ENCODE assay signal across 8 cellular contexts in the genomic region with DNA sequence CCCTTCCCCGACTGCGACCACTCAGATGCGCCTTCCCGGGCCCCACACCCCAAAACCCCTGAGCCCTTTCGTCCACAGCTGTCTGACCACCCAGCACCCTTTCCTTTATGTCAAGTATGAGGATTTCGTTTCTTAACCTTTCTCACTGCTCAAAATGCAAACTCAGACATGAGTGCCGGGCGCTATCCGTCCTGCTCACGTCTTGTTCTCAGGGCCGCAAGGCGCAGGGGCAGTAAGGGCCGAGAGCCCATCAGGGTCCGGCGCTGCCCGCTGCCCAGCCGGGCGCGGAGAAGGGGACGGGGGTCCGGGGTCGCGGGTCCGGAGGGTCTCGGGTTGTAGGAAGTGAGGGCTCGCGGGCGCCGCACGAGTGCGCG. TPM values are rescaled to one million over a fixed set of nuclear protein-coding genes. Genes with fewer than 3 reads are reported as not detected.
DNase-seq lines count a peak whose midpoint lies in the region; ATAC-seq and TF ChIP-seq lines count a peak whose summit lies in the region.

No MANE protein-coding gene starts in this region.

- TF ChIP-seq CTCF in A673 (conservative IDR thresholded peaks at IDR 0.05; ENCODE audit: low read depth, low read length) (no peak), foreskin fibroblast (IDR thresholded peaks at IDR 0.05; ENCODE audit: low read depth, low read length) (no peak), gastrocnemius medialis (IDR thresholded peaks at IDR 0.05 in 4 of 5, conservative IDR thresholded peaks at IDR 0.05 in 1 of 5) (no peak)

- H3K36me3 ChIP-seq in A673 (ENCODE audit: insufficient read depth, low read length, poor library complexity, severe bottlenecking), result peaks cover 42% of the 10 kb centered on the region
- H3K36me3 ChIP-seq in SK-N-MC (ENCODE audit: insufficient read depth, low read length), result peaks cover 54% of the 10 kb centered on the region
- H3K36me3 ChIP-seq in gastrocnemius medialis, result peaks cover 0 to 22% of the 10 kb centered on the region in 2 donors

- in situ Hi-C loops in gastrocnemius medialis (cut with MboI; ENCODE audit: low sequenced_read_pairs in 4 of 4), result no loop called here

- DNase-seq in A673 (ENCODE audit: low spot score) (no peak), SK-N-MC (ENCODE audit: low read depth, low spot score) (no peak), foreskin fibroblast (peak in 1 of 2 donors; percentile 12), gastrocnemius medialis (peak in 1 of 2 donors; percentile 14), posterior vena cava (ENCODE audit: low spot score) (no peak), SHP77 (lab: John Stamatoyannopoulos, UW) (no peak)

- no peaks in the 10 kb centered on the region for H3K27me3 ChIP-seq in A673 (replicated peaks; ENCODE audit: insufficient read depth, low read depth, low read length, poor library complexity)
- H3K27me3 ChIP-seq in gastrocnemius medialis, result no peaks in the 10 kb centered on the region

- BruUV-seq in A673 (replicated peaks; lab: Mats Ljungman, UMichigan), result no TSS peak

- CTCF ChIA-PET in A673 (lab: Charles Lee), result no interaction called here

- ATAC-seq in GM19395 (IDR thresholded peaks at IDR 0.05; ENCODE audit: unreplicated experiment) (peak; percentile 27), gastrocnemius medialis (peak in 1 of 2 donors; percentile 23), GM19324 (IDR thresholded peaks at IDR 0.05; ENCODE audit: low FRiP score, unreplicated experiment) (no peak)

- H3K27ac ChIP-seq in A673 (ENCODE audit: low read depth, low read length, poor library complexity, severe bottlenecking), result peak overlapping the region; percentile 97
- 0 out of 2 replicates have a peak overlapping the region, but pooled peaks have one; percentile 28 for H3K27ac ChIP-seq in SK-N-MC
- peak overlapping the region; percentile 93 to 98 (median 96) for H3K27ac ChIP-seq in gastrocnemius medialis

- TF ChIP-seq POLR2A in gastrocnemius medialis (IDR thresholded peaks at IDR 0.05), result no peak

- peak overlapping the region; percentile 99 for H3K9ac ChIP-seq in SK-N-MC (ENCODE audit: insufficient read length)

- H3K9me3 ChIP-seq in A673 (ENCODE audit: low read depth, low read length, poor library complexity, severe bottlenecking) (peaks cover 35% of the 10 kb centered on the region), SK-N-MC (ENCODE audit: low read depth, low read length) (peaks cover 27% of the 10 kb centered on the region), gastrocnemius medialis (peaks cover 0 to 3% (median 0%) of the 10 kb centered on the region in 3 donors)

- H3K4me1 ChIP-seq in A673 (ENCODE audit: insufficient read depth, low read length, poor library complexity, severe bottlenecking) (peaks cover 5% of the 10 kb centered on the region), gastrocnemius medialis (peaks cover 29% of the 10 kb centered on the region in 2 donors)

- H3K4me3 ChIP-seq in A673 (ENCODE audit: low read depth, low read length, poor library complexity, severe bottlenecking) (peak overlapping the region; percentile 82), SK-N-MC (peak overlapping the region; percentile 95), foreskin fibroblast (ENCODE audit: low read depth in 1 of 2, low read length in 2 of 2) (peak overlapping the region; percentile 88 to 96), gastrocnemius medialis (peak overlapping the region; percentile 83 to 99 (median 90))

- POLR2A ChIA-PET in A673 (lab: Charles Lee; ENCODE audit: low non-redundant PET), result no interaction called here

- intact Hi-C loops in A673 (cut with micrococcal nuclease; ENCODE audit: unreplicated experiment), result no loop called here
- intact Hi-C loops in gastrocnemius medialis (cut with DNase I; ENCODE audit: low total_unique reads), result loop anchor here (2.0 to 5.0 kb wide), 2 partner anchors 64 to 641 kb away; partner anchors contain the start of gene PAXIP1
- intact Hi-C loops in posterior vena cava (cut with DNase I), result no loop called here

RNA-seq across cellular contexts. Expression of gene RBM33, which starts 0.7 kb away (rescaled TPM):
- total RNA-seq in A673 (2021), result 73.6 and 75.9 TPM in 2 replicates
- 10 to 100 TPM; 16.6 to 30.0 (median 28.1) TPM for total RNA-seq in gastrocnemius medialis
- 10 to 100 TPM; 48.8 to 49.6 TPM for total RNA-seq in posterior vena cava

Comparison
In these comparisons a context has a peak if more than half of its experiments do, and no peak if none do; other contexts are left out.
1. H3K27ac ChIP-seq: peak in every context shown above with its lines; median percentile 97 in A673; 96 in gastrocnemius medialis; 28 in SK-N-MC.